ENCODE assay signal across 9 cellular contexts in genomic region chr2:43133336-43133707, GRCh38.
A peak's percentile ranks its signal among the peaks of the same experiment; 100 is the strongest.
DNase-seq lines count a peak whose midpoint lies in the region; ATAC-seq and TF ChIP-seq lines count a peak whose summit lies in the region.
"Had no signal": no experiment of that assay in that cellular context is flagged by ENCODE, and none has a peak within 500 bp of the region (broad histone marks: within the 10 kb centered on the region; RNA-seq: fewer than 3 reads in every experiment).

No MANE protein-coding gene starts in this region.

- no peaks in the 10 kb centered on the region for H3K36me3 Mint-ChIP-seq in T-cell
- H3K36me3 Mint-ChIP-seq in immature natural killer cell: no peaks in the 10 kb centered on the region

- TF ChIP-seq EP300 in stomach (IDR thresholded peaks at IDR 0.05): no peak

- peak; percentile 78 for DNase-seq in activated CD8-positive, alpha-beta memory T cell treated with anti-CD3 and anti-CD28 coated beads for 24 hours
- no peak for DNase-seq in activated CD8-positive, alpha-beta memory T cell treated with anti-CD3 and anti-CD28 coated beads, Interleukin-2, amount 50 U/mL, for 4 hours
- DNase-seq in T-cell (peak in 1 of 34 experiments; percentile 29), immature natural killer cell (peak in 1 of 3 donors; percentile 17), stomach (no peak), SKM-1 (lab: John Stamatoyannopoulos, UW; ENCODE audit: unreplicated experiment) (no peak), AML-193 (lab: John Stamatoyannopoulos, UW) (no peak)

- no peaks in the 10 kb centered on the region for H3K9me3 ChIP-seq in stomach

- 65 to 78% (median 75%) methylated on average over 4 of the region's 4 CpGs for WGBS in stomach, 5 donors

- H3K27ac ChIP-seq in stomach: peak overlapping the region; percentile 32 to 89 (median 84)

- POLR2A ChIA-PET in T-cell (lab: Charles Lee): interaction anchor here (1.2 to 3.6 kb wide), 11 partner anchors 41 to 96 kb away, joined by 3 to 27 read pairs (median 7); partner anchors contain the start of gene ZFP36L2 (in 1 of the 2)

- H3K9me3 Mint-ChIP-seq in T-cell: no peaks in the 10 kb centered on the region
- no peaks in the 10 kb centered on the region for H3K9me3 Mint-ChIP-seq in immature natural killer cell

- no peak overlapping the region for H3K4me3 ChIP-seq in stomach

- intact Hi-C loops in stomach (cut with DNase I; ENCODE audit: low total_unique reads): no loop called here

- ATAC-seq in T-cell (replicated peaks in 1 of 4): no peak
- ATAC-seq in GM21723 (IDR thresholded peaks at IDR 0.05; ENCODE audit: unreplicated experiment): no peak

- H3K27me3 ChIP-seq in stomach: no peaks in the 10 kb centered on the region

- TF ChIP-seq CTCF in stomach (IDR thresholded peaks at IDR 0.05): no peak

- H3K27me3 Mint-ChIP-seq in T-cell (no peaks in the 10 kb centered on the region), immature natural killer cell (ENCODE audit: low read depth in 3 of 3) (peaks cover 33 to 44% (median 39%) of the 10 kb centered on the region in 3 donors)

- H3K27ac Mint-ChIP-seq in T-cell: peak overlapping the region; percentile 99 to 100
- peak overlapping the region; percentile 98 to 100 (median 100) for H3K27ac Mint-ChIP-seq in immature natural killer cell
- H3K27ac Mint-ChIP-seq: progenitor cell of endocrine pancreas had no signal

- no peaks in the 10 kb centered on the region for H3K36me3 ChIP-seq in stomach

- peak overlapping the region; percentile 39 to 63 (median 47) for H3K4me3 Mint-ChIP-seq in T-cell
- peak overlapping the region; percentile 68 to 80 (median 73) for H3K4me3 Mint-ChIP-seq in immature natural killer cell

- CTCF ChIA-PET in T-cell (lab: Charles Lee): interaction anchor here (0.5 to 3.6 kb wide), 14 partner anchors 40 to 356 kb away, joined by 3 to 20 read pairs (median 4); partner anchors contain the start of gene ZFP36L2 (in 1 of the 2)

- peaks cover 52 to 95% (median 62%) of the 10 kb centered on the region in 4 donors for H3K4me1 ChIP-seq in stomach

- H3K4me1 Mint-ChIP-seq in T-cell: peaks cover 96 to 98% (median 98%) of the 10 kb centered on the region in 3 donors
- H3K4me1 Mint-ChIP-seq in immature natural killer cell: peaks cover 98 to 99% of the 10 kb centered on the region in 2 donors

- no peak for TF ChIP-seq POLR2A in stomach (IDR thresholded peaks at IDR 0.05)
